In the genomic region with DNA sequence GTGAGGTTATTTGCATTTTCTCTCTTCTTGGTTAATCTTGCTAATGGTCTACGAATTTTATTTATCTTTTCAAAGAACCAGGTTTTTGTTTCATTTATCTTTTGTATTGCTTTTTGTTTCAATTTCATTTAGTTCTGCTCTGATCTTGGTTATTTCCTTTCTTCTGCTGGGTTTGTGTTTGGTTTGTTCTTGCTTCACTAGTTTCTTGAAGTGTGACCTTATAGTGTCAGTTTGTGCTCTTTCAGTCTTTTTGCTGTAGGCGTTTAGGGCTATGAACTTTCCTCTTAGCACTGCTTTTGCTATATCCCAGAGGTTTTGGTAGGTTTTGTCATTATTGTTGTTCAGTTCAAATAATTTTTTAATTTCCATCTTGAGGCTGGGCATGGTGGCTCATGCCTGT, we compare ENCODE assay signal across 7 cellular contexts. TPM values are rescaled to one million over a fixed set of nuclear protein-coding genes. Genes with fewer than 3 reads are reported as not detected.
"Had no signal": no experiment of that assay in that cellular context is flagged by ENCODE, and none has a peak within 500 bp of the region (broad histone marks: within the 10 kb centered on the region; RNA-seq: fewer than 3 reads in every experiment).

No MANE protein-coding gene starts in this region.

RNA-seq across cellular contexts. Expression of gene DLX5, which starts 47.4 kb away (rescaled TPM):
- total RNA-seq: LHCN-M2, MCF 10A, OCI-LY7, PC-9, Right ventricle myocardium inferior, SJCRH30, T-cell had no signal
